Comparison of ENCODE assay signal across 19 cellular contexts in genomic region chr4:169334335-169334734, GRCh38.
A peak's percentile ranks its signal among the peaks of the same experiment; 100 is the strongest.
DNase-seq lines count a peak whose midpoint lies in the region; ATAC-seq and TF ChIP-seq lines count a peak whose summit lies in the region.
"Had no signal": no experiment of that assay in that cellular context is flagged by ENCODE, and none has a peak within 500 bp of the region (broad histone marks: within the 10 kb centered on the region; RNA-seq: fewer than 3 reads in every experiment).

No MANE protein-coding gene starts in this region.

- peak overlapping the region; percentile 67 for H3K27ac ChIP-seq in HUES48 (ENCODE audit: low read depth, low read length)
- peak overlapping the region; percentile 86 for H3K27ac ChIP-seq in osteoblast (ENCODE audit: low read depth, low read length)
- no peak overlapping the region for H3K27ac ChIP-seq in left lung
- H3K27ac ChIP-seq: SJCRH30 had no signal

- H3K27me3 Mint-ChIP-seq in WTC11 (ENCODE audit: low read depth): no peaks in the 10 kb centered on the region

- peaks cover 30% of the 10 kb centered on the region for H3K9me3 Mint-ChIP-seq in WTC11

- intact Hi-C loops in left lung (cut with DNase I): no loop called here

- H3K9me3 ChIP-seq in HUES48 (ENCODE audit: control insufficient read depth, insufficient read depth, low read length): no peaks in the 10 kb centered on the region
- H3K9me3 ChIP-seq in osteoblast (ENCODE audit: low read depth, low read length): peaks cover 2% of the 10 kb centered on the region
- H3K9me3 ChIP-seq in left lung: peaks cover 0 to 3% of the 10 kb centered on the region in 2 donors
- H3K9me3 ChIP-seq: BE2C, SJCRH30 had no signal

- peaks cover 25% of the 10 kb centered on the region for H3K4me1 Mint-ChIP-seq in WTC11

- ATAC-seq in WTC11: peak; percentile 90
- ATAC-seq in left lung: no peak
- ATAC-seq in GM18505 (IDR thresholded peaks at IDR 0.05; ENCODE audit: unreplicated experiment): no peak
- no peak for ATAC-seq in GM21381 (IDR thresholded peaks at IDR 0.05; ENCODE audit: unreplicated experiment)
- ATAC-seq: Panc1 had no signal

- H2AFZ ChIP-seq in osteoblast (ENCODE audit: low read length): no peak overlapping the region

- no peaks in the 10 kb centered on the region for H3K36me3 ChIP-seq in HUES48 (ENCODE audit: control insufficient read depth, insufficient read depth, low read length)
- no peaks in the 10 kb centered on the region for H3K36me3 ChIP-seq in osteoblast (ENCODE audit: insufficient read depth, low read length)
- no peaks in the 10 kb centered on the region for H3K36me3 ChIP-seq in left lung
- H3K36me3 ChIP-seq: BE2C, SJCRH30 had no signal

- H3K4me3 ChIP-seq in HUES48 (ENCODE audit: low read depth, low read length) (no peak overlapping the region), osteoblast (ENCODE audit: insufficient read depth, low read length) (no peak overlapping the region), left lung (no peak overlapping the region)
- H3K4me3 ChIP-seq: SJCRH30 had no signal

- H3K79me2 ChIP-seq in osteoblast (ENCODE audit: insufficient read depth, low read length): no peaks in the 10 kb centered on the region

- no peak for TF ChIP-seq CTCF in WTC11 (IDR thresholded peaks at IDR 0.05)
- TF ChIP-seq CTCF in osteoblast (IDR thresholded peaks at IDR 0.05; ENCODE audit: extremely low read depth, low read depth, low read length): no peak
- TF ChIP-seq CTCF in left lung (IDR thresholded peaks at IDR 0.05): no peak

- no peak overlapping the region for H3K9ac ChIP-seq in HUES48 (ENCODE audit: low read depth, low read length)

- no peaks in the 10 kb centered on the region; the same call in 1 of the 2 replicates for H3K36me3 Mint-ChIP-seq in WTC11

- H3K27ac Mint-ChIP-seq in WTC11: peak overlapping the region; percentile 85
- H3K27ac Mint-ChIP-seq: IgD-negative memory B cell had no signal

- no peak overlapping the region for H3K4me3 Mint-ChIP-seq in WTC11
- H3K4me3 Mint-ChIP-seq: IgD-negative memory B cell had no signal

- DNase-seq in WTC11 (ENCODE audit: low spot score) (no peak), iPS DF 19.7 (ENCODE audit: low read depth, low spot score) (peak; percentile 20), osteoblast (ENCODE audit: insufficient read length, low spot score, missing footprints) (no peak), left lung (no peak)
- DNase-seq: BE2C, DMS79, MV-4-11, NCI-H1417, NCI-H1694 treated with DMSO at 0.1 percent for 48 hours, NCI-H2081 treated with DMSO at 0.1 percent for 48 hours, NCI-H2171 treated with DMSO at 0.1 percent for 48 hours, NCI-H524 treated with DMSO at 0.1 percent for 48 hours, NCI-H82, SJCRH30 had no signal

- no peak overlapping the region for H3K4me2 ChIP-seq in osteoblast (ENCODE audit: insufficient read depth, low read length)

- H3K27me3 ChIP-seq in HUES48 (ENCODE audit: control insufficient read depth, insufficient read depth, low read length): no peaks in the 10 kb centered on the region
- no peaks in the 10 kb centered on the region for H3K27me3 ChIP-seq in osteoblast (ENCODE audit: insufficient read depth, low read length)
- H3K27me3 ChIP-seq in left lung: no peaks in the 10 kb centered on the region
- H3K27me3 ChIP-seq: BE2C, SJCRH30 had no signal

- peaks cover 4% of the 10 kb centered on the region; the same call in 1 of the 2 replicates for H3K4me1 ChIP-seq in HUES48 (ENCODE audit: control insufficient read depth, insufficient read depth, low read length)
- peaks cover 30% of the 10 kb centered on the region for H3K4me1 ChIP-seq in osteoblast (ENCODE audit: insufficient read depth, low read length)
- H3K4me1 ChIP-seq in left lung: no peaks in the 10 kb centered on the region
- H3K4me1 ChIP-seq: BE2C, SJCRH30 had no signal

- POLR2A ChIA-PET in WTC11 (lab: Charles Lee): no interaction called here

- no peaks in the 10 kb centered on the region for H4K20me1 ChIP-seq in osteoblast (ENCODE audit: insufficient read depth, low read length)

- no peak for TF ChIP-seq POLR2A in GM18505 (IDR thresholded peaks at IDR 0.05; ENCODE audit: borderline replicate concordance, extremely low read depth, insufficient read depth, insufficient read length)

- CTCF ChIA-PET in WTC11 (lab: Charles Lee): no interaction called here

TF ChIP-seq in WTC11, 78 proteins besides CTCF, POLR2A, EP300 and RAD21:
- TF ChIP-seq ZNF671 (CRISPR knock-in tag; IDR thresholded peaks at IDR 0.05) (no peak), ZNF219 (CRISPR knock-in tag; IDR thresholded peaks at IDR 0.05; ENCODE audit: borderline replicate concordance) (no peak), ZNF121 (CRISPR knock-in tag; IDR thresholded peaks at IDR 0.05) (peak; percentile 98)

Comparison
In these comparisons a context has a peak if more than half of its experiments do, and no peak if none do; other contexts are left out.
1. H3K27ac ChIP-seq: peak in HUES48 (single experiment) and osteoblast (single experiment); none in left lung (0 of 2).